ENCODE assay signal across 1 cellular context in genomic region chr15:77430652-77431051, GRCh38.
TF ChIP-seq lines count a peak whose summit lies in the region.

No MANE protein-coding gene starts in this region.

TF ChIP-seq in A549, 52 proteins besides CTCF, POLR2A, EP300 and RAD21 (continued from another document):
- TF ChIP-seq, protein P1, sequence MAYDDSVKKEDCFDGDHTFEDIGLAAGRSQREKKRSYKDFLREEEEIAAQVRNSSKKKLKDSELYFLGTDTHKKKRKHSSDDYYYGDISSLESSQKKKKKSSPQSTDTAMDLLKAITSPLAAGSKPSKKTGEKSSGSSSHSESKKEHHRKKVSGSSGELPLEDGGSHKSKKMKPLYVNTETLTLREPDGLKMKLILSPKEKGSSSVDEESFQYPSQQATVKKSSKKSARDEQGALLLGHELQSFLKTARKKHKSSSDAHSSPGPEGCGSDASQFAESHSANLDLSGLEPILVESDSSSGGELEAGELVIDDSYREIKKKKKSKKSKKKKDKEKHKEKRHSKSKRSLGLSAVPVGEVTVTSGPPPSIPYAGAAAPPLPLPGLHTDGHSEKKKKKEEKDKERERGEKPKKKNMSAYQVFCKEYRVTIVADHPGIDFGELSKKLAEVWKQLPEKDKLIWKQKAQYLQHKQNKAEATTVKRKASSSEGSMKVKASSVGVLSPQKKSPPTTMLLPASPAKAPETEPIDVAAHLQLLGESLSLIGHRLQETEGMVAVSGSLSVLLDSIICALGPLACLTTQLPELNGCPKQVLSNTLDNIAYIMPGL (CRISPR knock-in tag; IDR thresholded peaks at IDR 0.05; ENCODE audit: borderline replicate concordance) = no peak
- TF ChIP-seq ELK1 (IDR thresholded peaks at IDR 0.05; ENCODE audit: low read depth, low read length) (no peak), EHMT2 (IDR thresholded peaks at IDR 0.05; ENCODE audit: low read depth) (no peak), KDM5A (IDR thresholded peaks at IDR 0.05) (no peak), JUN (IDR thresholded peaks at IDR 0.05) (no peak), HEYL (CRISPR knock-in tag; IDR thresholded peaks at IDR 0.05) (no peak), MAFK (IDR thresholded peaks at IDR 0.05; ENCODE audit: partially characterized antibody) (no peak), MAX (IDR thresholded peaks at IDR 0.05) (no peak), NR3C1 (IDR thresholded peaks at IDR 0.05) (no peak), CBX2 (IDR thresholded peaks at IDR 0.05; ENCODE audit: borderline replicate concordance, low read depth) (no peak), ZNF302 (CRISPR knock-in tag; IDR thresholded peaks at IDR 0.05) (no peak)
- TF ChIP-seq, protein P2, sequence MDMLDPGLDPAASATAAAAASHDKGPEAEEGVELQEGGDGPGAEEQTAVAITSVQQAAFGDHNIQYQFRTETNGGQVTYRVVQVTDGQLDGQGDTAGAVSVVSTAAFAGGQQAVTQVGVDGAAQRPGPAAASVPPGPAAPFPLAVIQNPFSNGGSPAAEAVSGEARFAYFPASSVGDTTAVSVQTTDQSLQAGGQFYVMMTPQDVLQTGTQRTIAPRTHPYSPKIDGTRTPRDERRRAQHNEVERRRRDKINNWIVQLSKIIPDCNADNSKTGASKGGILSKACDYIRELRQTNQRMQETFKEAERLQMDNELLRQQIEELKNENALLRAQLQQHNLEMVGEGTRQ (IDR thresholded peaks at IDR 0.05) = no peak
